ENCODE assay signal across 1 cellular context in the genomic region with DNA sequence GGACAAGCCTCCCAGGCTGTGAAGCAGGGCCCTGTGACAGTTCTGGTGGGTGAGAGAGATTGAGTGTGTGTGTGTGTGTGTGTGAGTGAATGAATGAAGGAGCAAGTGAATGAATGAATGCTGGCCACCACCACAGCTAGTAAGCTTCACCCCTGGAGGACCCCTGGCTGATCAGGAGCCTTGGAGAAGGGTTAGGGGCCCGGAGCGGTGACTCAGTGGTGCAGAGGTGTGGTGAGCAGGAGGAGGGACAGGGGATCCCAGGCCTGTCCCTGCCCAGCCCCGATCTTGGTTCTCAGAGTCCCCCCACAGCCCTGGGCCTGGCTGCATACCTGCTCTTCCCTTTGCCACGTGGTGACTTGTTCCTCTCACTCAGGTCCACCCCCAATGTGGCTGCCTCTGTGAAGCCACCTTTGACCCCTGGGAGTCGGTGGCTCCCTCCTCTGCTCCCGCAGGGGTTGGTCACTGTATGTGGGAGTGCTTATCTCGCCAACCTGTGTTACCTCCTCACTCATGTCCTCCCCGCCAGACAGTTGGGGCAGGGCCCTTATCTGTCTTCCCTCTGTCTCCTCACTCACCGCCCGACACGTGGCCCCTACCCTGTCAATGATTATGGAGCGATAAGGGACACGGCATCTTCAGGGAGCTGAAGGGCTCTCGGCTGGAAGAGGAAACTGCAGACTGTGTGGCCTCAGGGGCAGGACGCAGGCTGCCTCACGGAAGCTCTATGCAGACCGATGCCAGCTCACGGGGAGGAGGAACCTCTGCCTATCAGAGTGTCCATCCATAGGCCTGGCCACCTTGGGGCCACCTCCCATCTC.
A peak's percentile ranks its signal among the peaks of the same experiment; 100 is the strongest.
TF ChIP-seq lines count a peak whose summit lies in the region.

No MANE protein-coding gene starts in this region.

TF ChIP-seq in HepG2, 621 proteins besides CTCF, POLR2A, EP300 and RAD21 (continued from another document and continues in another):
- TF ChIP-seq, protein P1, sequence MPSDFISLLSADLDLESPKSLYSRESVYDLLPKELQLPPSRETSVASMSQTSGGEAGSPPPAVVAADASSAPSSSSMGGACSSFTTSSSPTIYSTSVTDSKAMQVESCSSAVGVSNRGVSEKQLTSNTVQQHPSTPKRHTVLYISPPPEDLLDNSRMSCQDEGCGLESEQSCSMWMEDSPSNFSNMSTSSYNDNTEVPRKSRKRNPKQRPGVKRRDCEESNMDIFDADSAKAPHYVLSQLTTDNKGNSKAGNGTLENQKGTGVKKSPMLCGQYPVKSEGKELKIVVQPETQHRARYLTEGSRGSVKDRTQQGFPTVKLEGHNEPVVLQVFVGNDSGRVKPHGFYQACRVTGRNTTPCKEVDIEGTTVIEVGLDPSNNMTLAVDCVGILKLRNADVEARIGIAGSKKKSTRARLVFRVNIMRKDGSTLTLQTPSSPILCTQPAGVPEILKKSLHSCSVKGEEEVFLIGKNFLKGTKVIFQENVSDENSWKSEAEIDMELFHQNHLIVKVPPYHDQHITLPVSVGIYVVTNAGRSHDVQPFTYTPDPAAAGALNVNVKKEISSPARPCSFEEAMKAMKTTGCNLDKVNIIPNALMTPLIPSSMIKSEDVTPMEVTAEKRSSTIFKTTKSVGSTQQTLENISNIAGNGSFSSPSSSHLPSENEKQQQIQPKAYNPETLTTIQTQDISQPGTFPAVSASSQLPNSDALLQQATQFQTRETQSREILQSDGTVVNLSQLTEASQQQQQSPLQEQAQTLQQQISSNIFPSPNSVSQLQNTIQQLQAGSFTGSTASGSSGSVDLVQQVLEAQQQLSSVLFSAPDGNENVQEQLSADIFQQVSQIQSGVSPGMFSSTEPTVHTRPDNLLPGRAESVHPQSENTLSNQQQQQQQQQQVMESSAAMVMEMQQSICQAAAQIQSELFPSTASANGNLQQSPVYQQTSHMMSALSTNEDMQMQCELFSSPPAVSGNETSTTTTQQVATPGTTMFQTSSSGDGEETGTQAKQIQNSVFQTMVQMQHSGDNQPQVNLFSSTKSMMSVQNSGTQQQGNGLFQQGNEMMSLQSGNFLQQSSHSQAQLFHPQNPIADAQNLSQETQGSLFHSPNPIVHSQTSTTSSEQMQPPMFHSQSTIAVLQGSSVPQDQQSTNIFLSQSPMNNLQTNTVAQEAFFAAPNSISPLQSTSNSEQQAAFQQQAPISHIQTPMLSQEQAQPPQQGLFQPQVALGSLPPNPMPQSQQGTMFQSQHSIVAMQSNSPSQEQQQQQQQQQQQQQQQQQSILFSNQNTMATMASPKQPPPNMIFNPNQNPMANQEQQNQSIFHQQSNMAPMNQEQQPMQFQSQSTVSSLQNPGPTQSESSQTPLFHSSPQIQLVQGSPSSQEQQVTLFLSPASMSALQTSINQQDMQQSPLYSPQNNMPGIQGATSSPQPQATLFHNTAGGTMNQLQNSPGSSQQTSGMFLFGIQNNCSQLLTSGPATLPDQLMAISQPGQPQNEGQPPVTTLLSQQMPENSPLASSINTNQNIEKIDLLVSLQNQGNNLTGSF (CRISPR knock-in tag; IDR thresholded peaks at IDR 0.05) = no peak
- TF ChIP-seq, protein P2, sequence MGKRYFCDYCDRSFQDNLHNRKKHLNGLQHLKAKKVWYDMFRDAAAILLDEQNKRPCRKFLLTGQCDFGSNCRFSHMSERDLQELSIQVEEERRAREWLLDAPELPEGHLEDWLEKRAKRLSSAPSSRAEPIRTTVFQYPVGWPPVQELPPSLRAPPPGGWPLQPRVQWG (CRISPR knock-in tag; IDR thresholded peaks at IDR 0.05; ENCODE audit: borderline replicate concordance, low read depth) = no peak
- TF ChIP-seq, protein P3, sequence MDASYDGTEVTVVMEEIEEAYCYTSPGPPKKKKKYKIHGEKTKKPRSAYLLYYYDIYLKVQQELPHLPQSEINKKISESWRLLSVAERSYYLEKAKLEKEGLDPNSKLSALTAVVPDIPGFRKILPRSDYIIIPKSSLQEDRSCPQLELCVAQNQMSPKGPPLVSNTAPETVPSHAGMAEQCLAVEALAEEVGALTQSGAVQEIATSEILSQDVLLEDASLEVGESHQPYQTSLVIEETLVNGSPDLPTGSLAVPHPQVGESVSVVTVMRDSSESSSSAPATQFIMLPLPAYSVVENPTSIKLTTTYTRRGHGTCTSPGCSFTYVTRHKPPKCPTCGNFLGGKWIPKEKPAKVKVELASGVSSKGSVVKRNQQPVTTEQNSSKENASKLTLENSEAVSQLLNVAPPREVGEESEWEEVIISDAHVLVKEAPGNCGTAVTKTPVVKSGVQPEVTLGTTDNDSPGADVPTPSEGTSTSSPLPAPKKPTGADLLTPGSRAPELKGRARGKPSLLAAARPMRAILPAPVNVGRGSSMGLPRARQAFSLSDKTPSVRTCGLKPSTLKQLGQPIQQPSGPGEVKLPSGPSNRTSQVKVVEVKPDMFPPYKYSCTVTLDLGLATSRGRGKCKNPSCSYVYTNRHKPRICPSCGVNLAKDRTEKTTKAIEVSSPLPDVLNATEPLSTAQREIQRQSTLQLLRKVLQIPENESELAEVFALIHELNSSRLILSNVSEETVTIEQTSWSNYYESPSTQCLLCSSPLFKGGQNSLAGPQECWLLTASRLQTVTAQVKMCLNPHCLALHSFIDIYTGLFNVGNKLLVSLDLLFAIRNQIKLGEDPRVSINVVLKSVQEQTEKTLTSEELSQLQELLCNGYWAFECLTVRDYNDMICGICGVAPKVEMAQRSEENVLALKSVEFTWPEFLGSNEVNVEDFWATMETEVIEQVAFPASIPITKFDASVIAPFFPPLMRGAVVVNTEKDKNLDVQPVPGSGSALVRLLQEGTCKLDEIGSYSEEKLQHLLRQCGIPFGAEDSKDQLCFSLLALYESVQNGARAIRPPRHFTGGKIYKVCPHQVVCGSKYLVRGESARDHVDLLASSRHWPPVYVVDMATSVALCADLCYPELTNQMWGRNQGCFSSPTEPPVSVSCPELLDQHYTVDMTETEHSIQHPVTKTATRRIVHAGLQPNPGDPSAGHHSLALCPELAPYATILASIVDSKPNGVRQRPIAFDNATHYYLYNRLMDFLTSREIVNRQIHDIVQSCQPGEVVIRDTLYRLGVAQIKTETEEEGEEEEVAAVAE (CRISPR knock-in tag; IDR thresholded peaks at IDR 0.05; ENCODE audit: borderline replicate concordance) = no peak
- TF ChIP-seq HOXA3 (CRISPR knock-in tag; IDR thresholded peaks at IDR 0.05) (no peak; the same call in 1 of the 2 replicates), ZFP90 (CRISPR knock-in tag; IDR thresholded peaks at IDR 0.05; ENCODE audit: borderline replicate concordance) (no peak), ZNF253 (CRISPR knock-in tag; IDR thresholded peaks at IDR 0.05; ENCODE audit: borderline replicate concordance) (no peak), SKI (IDR thresholded peaks at IDR 0.05; ENCODE audit: partially characterized antibody) (no peak), TAF1 (CRISPR knock-in tag; IDR thresholded peaks at IDR 0.05) (peak; percentile 40; the same call in 1 of the 2 replicates), BRD4 (CRISPR knock-in tag; IDR thresholded peaks at IDR 0.05) (no peak)
- TF ChIP-seq, protein P4, sequence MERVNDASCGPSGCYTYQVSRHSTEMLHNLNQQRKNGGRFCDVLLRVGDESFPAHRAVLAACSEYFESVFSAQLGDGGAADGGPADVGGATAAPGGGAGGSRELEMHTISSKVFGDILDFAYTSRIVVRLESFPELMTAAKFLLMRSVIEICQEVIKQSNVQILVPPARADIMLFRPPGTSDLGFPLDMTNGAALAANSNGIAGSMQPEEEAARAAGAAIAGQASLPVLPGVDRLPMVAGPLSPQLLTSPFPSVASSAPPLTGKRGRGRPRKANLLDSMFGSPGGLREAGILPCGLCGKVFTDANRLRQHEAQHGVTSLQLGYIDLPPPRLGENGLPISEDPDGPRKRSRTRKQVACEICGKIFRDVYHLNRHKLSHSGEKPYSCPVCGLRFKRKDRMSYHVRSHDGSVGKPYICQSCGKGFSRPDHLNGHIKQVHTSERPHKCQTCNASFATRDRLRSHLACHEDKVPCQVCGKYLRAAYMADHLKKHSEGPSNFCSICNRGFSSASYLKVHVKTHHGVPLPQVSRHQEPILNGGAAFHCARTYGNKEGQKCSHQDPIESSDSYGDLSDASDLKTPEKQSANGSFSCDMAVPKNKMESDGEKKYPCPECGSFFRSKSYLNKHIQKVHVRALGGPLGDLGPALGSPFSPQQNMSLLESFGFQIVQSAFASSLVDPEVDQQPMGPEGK (CRISPR knock-in tag; IDR thresholded peaks at IDR 0.05) = 0 out of 2 replicates have a peak, but pooled peaks have one; percentile 30
- TF ChIP-seq, protein P5, sequence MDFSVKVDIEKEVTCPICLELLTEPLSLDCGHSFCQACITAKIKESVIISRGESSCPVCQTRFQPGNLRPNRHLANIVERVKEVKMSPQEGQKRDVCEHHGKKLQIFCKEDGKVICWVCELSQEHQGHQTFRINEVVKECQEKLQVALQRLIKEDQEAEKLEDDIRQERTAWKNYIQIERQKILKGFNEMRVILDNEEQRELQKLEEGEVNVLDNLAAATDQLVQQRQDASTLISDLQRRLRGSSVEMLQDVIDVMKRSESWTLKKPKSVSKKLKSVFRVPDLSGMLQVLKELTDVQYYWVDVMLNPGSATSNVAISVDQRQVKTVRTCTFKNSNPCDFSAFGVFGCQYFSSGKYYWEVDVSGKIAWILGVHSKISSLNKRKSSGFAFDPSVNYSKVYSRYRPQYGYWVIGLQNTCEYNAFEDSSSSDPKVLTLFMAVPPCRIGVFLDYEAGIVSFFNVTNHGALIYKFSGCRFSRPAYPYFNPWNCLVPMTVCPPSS (IDR thresholded peaks at IDR 0.05) = no peak
- TF ChIP-seq, protein P6, sequence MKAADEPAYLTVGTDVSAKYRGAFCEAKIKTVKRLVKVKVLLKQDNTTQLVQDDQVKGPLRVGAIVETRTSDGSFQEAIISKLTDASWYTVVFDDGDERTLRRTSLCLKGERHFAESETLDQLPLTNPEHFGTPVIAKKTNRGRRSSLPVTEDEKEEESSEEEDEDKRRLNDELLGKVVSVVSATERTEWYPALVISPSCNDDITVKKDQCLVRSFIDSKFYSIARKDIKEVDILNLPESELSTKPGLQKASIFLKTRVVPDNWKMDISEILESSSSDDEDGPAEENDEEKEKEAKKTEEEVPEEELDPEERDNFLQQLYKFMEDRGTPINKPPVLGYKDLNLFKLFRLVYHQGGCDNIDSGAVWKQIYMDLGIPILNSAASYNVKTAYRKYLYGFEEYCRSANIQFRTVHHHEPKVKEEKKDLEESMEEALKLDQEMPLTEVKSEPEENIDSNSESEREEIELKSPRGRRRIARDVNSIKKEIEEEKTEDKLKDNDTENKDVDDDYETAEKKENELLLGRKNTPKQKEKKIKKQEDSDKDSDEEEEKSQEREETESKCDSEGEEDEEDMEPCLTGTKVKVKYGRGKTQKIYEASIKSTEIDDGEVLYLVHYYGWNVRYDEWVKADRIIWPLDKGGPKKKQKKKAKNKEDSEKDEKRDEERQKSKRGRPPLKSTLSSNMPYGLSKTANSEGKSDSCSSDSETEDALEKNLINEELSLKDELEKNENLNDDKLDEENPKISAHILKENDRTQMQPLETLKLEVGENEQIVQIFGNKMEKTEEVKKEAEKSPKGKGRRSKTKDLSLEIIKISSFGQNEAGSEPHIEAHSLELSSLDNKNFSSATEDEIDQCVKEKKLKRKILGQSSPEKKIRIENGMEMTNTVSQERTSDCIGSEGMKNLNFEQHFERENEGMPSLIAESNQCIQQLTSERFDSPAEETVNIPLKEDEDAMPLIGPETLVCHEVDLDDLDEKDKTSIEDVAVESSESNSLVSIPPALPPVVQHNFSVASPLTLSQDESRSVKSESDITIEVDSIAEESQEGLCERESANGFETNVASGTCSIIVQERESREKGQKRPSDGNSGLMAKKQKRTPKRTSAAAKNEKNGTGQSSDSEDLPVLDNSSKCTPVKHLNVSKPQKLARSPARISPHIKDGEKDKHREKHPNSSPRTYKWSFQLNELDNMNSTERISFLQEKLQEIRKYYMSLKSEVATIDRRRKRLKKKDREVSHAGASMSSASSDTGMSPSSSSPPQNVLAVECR (CRISPR knock-in tag; IDR thresholded peaks at IDR 0.05; ENCODE audit: borderline replicate concordance) = peak; percentile 45; the same call in 1 of the 2 replicates
- TF ChIP-seq, protein P7, sequence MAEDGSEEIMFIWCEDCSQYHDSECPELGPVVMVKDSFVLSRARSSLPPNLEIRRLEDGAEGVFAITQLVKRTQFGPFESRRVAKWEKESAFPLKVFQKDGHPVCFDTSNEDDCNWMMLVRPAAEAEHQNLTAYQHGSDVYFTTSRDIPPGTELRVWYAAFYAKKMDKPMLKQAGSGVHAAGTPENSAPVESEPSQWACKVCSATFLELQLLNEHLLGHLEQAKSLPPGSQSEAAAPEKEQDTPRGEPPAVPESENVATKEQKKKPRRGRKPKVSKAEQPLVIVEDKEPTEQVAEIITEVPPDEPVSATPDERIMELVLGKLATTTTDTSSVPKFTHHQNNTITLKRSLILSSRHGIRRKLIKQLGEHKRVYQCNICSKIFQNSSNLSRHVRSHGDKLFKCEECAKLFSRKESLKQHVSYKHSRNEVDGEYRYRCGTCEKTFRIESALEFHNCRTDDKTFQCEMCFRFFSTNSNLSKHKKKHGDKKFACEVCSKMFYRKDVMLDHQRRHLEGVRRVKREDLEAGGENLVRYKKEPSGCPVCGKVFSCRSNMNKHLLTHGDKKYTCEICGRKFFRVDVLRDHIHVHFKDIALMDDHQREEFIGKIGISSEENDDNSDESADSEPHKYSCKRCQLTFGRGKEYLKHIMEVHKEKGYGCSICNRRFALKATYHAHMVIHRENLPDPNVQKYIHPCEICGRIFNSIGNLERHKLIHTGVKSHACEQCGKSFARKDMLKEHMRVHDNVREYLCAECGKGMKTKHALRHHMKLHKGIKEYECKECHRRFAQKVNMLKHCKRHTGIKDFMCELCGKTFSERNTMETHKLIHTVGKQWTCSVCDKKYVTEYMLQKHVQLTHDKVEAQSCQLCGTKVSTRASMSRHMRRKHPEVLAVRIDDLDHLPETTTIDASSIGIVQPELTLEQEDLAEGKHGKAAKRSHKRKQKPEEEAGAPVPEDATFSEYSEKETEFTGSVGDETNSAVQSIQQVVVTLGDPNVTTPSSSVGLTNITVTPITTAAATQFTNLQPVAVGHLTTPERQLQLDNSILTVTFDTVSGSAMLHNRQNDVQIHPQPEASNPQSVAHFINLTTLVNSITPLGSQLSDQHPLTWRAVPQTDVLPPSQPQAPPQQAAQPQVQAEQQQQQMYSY (CRISPR knock-in tag; IDR thresholded peaks at IDR 0.05) = no peak
- TF ChIP-seq, protein P8, sequence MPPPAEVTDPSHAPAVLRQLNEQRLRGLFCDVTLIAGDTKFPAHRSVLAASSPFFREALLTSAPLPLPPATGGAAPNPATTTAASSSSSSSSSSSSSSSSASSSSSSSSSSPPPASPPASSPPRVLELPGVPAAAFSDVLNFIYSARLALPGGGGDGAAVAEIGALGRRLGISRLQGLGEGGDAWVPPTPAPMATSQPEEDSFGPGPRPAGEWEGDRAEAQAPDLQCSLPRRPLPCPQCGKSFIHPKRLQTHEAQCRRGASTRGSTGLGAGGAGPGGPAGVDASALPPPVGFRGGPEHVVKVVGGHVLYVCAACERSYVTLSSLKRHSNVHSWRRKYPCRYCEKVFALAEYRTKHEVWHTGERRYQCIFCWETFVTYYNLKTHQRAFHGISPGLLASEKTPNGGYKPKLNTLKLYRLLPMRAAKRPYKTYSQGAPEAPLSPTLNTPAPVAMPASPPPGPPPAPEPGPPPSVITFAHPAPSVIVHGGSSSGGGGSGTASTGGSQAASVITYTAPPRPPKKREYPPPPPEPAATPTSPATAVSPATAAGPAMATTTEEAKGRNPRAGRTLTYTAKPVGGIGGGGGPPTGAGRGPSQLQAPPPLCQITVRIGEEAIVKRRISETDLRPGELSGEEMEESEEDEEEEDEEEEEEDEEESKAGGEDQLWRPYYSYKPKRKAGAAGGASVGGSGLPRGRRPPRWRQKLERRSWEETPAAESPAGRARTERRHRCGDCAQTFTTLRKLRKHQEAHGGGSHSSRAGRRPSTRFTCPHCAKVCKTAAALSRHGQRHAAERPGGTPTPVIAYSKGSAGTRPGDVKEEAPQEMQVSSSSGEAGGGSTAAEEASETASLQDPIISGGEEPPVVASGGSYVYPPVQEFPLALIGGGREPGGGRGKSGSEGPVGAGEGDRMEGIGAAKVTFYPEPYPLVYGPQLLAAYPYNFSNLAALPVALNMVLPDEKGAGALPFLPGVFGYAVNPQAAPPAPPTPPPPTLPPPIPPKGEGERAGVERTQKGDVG (CRISPR knock-in tag; IDR thresholded peaks at IDR 0.05; ENCODE audit: borderline replicate concordance) = no peak
